Comparison of ENCODE assay signal across 14 cellular contexts in the genomic region with DNA sequence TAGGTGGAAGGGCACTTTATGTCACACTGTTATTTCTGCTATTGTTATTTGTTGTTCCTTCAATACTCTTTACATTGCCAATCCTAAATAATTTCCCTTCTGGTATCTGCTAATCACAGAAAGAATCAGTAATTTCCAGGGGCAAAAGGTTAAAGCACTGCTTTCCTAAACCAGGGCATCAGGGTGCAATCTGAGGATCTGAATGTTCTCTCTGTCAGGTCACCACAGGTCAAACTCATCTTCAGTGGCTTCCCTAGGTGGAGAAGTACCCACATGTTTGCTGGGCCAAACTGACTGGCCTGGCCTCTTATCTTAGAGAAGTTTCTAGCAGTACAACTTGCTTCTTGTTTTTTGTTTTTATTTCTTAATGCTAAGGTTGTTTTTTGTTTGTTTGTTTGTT.
A peak's percentile ranks its signal among the peaks of the same experiment; 100 is the strongest.
DNase-seq lines count a peak whose midpoint lies in the region; ATAC-seq and TF ChIP-seq lines count a peak whose summit lies in the region.
"Had no signal": no experiment of that assay in that cellular context is flagged by ENCODE, and none has a peak within 500 bp of the region (broad histone marks: within the 10 kb centered on the region; RNA-seq: fewer than 3 reads in every experiment).

No MANE protein-coding gene starts in this region.

- no peak for ATAC-seq in naive thymus-derived CD4-positive, alpha-beta T cell
- no peak for ATAC-seq in GM19351 (IDR thresholded peaks at IDR 0.05; ENCODE audit: unreplicated experiment)
- ATAC-seq: left lung had no signal

- no peaks in the 10 kb centered on the region for H3K27me3 Mint-ChIP-seq in activated naive CD4-positive, alpha-beta T cell treated with anti-CD3 and anti-CD28 coated beads, Interleukin-2, amount 50 U/mL, for 24 hours
- no peaks in the 10 kb centered on the region for H3K27me3 Mint-ChIP-seq in activated CD4-positive, alpha-beta memory T cell treated with anti-CD3 and anti-CD28 coated beads, Interleukin-2, amount 10 ng/mL, durations not matched to agents 7 days and 5 days
- peaks cover 0 to 2% (median 0%) of the 10 kb centered on the region in 5 donors for H3K27me3 Mint-ChIP-seq in naive thymus-derived CD4-positive, alpha-beta T cell

- no peaks in the 10 kb centered on the region for H3K9me3 ChIP-seq in naive thymus-derived CD4-positive, alpha-beta T cell (ENCODE audit: control insufficient read depth in 2 of 3, low read length in 3 of 3)
- H3K9me3 ChIP-seq: left lung, right atrium auricular region had no signal

- H3K4me1 Mint-ChIP-seq in activated naive CD4-positive, alpha-beta T cell treated with anti-CD3 and anti-CD28 coated beads, Interleukin-2, amount 50 U/mL, for 24 hours: peaks cover 60% of the 10 kb centered on the region
- peaks cover 27% of the 10 kb centered on the region for H3K4me1 Mint-ChIP-seq in activated CD4-positive, alpha-beta memory T cell treated with anti-CD3 and anti-CD28 coated beads, Interleukin-2, amount 10 ng/mL, durations not matched to agents 7 days and 5 days
- H3K4me1 Mint-ChIP-seq in naive thymus-derived CD4-positive, alpha-beta T cell: peaks cover 29 to 77% (median 67%) of the 10 kb centered on the region in 7 donors

- H3K27ac Mint-ChIP-seq in activated naive CD4-positive, alpha-beta T cell treated with anti-CD3 and anti-CD28 coated beads, Interleukin-2, amount 50 U/mL, for 24 hours: peak overlapping the region; percentile 86
- H3K27ac Mint-ChIP-seq in activated CD4-positive, alpha-beta memory T cell treated with anti-CD3 and anti-CD28 coated beads, Interleukin-2, amount 10 ng/mL, durations not matched to agents 7 days and 5 days: no peak overlapping the region
- peak overlapping the region; percentile 81 to 98 (median 92) for H3K27ac Mint-ChIP-seq in naive thymus-derived CD4-positive, alpha-beta T cell

- H3K36me3 ChIP-seq in naive thymus-derived CD4-positive, alpha-beta T cell (ENCODE audit: control insufficient read depth in 2 of 3, insufficient read depth in 3 of 3, low read length in 3 of 3): peaks cover 0 to 30% (median 5%) of the 10 kb centered on the region in 3 experiments
- H3K36me3 ChIP-seq in urinary bladder (ENCODE audit: insufficient read depth): no peaks in the 10 kb centered on the region
- H3K36me3 ChIP-seq in H7 (replicated peaks; ENCODE audit: control insufficient read depth, insufficient read depth, low read length): no peaks in the 10 kb centered on the region
- H3K36me3 ChIP-seq: brain microvascular endothelial cell, left lung, right atrium auricular region had no signal

- CTCF ChIA-PET in activated CD4-positive, alpha-beta memory T cell treated with anti-CD3 and anti-CD28 coated beads, Interleukin-2, amount 10 ng/mL, durations not matched to agents 7 days and 5 days (lab: Charles Lee): interaction anchor here (0.9 to 5.9 kb wide), 10 partner anchors 14 to 518 kb away, joined by 3 to 78 read pairs (median 5); no protein-coding TSS in a partner anchor
- CTCF ChIA-PET in naive thymus-derived CD4-positive, alpha-beta T cell (lab: Charles Lee): interaction anchor here (0.6 to 14.7 kb wide), 4 partner anchors 66 to 213 kb away, joined by 3 to 186 read pairs (median 6); no protein-coding TSS in a partner anchor

- H3K4me3 Mint-ChIP-seq in activated naive CD4-positive, alpha-beta T cell treated with anti-CD3 and anti-CD28 coated beads, Interleukin-2, amount 50 U/mL, for 24 hours: peak overlapping the region; percentile 78
- H3K4me3 Mint-ChIP-seq in activated CD4-positive, alpha-beta memory T cell treated with anti-CD3 and anti-CD28 coated beads, Interleukin-2, amount 10 ng/mL, durations not matched to agents 7 days and 5 days: peak overlapping the region; percentile 58
- peak overlapping the region; percentile 42 to 91 (median 80) for H3K4me3 Mint-ChIP-seq in naive thymus-derived CD4-positive, alpha-beta T cell

- peak overlapping the region; percentile 57 for H3K4me3 ChIP-seq in naive thymus-derived CD4-positive, alpha-beta T cell (ENCODE audit: low read length)
- H3K4me3 ChIP-seq in urinary bladder (ENCODE audit: low read depth, low read length) (no peak overlapping the region), H7 (ENCODE audit: insufficient read depth, low read depth, low read length) (no peak overlapping the region)
- H3K4me3 ChIP-seq: left lung, right atrium auricular region had no signal

- POLR2A ChIA-PET in activated CD4-positive, alpha-beta memory T cell treated with anti-CD3 and anti-CD28 coated beads, Interleukin-2, amount 10 ng/mL, durations not matched to agents 7 days and 5 days (lab: Charles Lee): interaction anchor here (0.7 to 2.8 kb wide), 6 partner anchors 12 to 120 kb away, joined by 3 to 10 read pairs (median 5); no protein-coding TSS in a partner anchor
- POLR2A ChIA-PET in naive thymus-derived CD4-positive, alpha-beta T cell (lab: Charles Lee): interaction anchor here (0.6 to 1.0 kb wide), 3 partner anchors 10 to 90 kb away, joined by 3 to 6 read pairs (median 4); no protein-coding TSS in a partner anchor

- intact Hi-C loops in naive thymus-derived CD4-positive, alpha-beta T cell (cut with micrococcal nuclease): loop anchor here in 1 of 2 donors (5.0 kb wide), 1 partner anchor 575 kb away; a partner anchor contains a TSS

- peaks cover 24 to 37% of the 10 kb centered on the region in 2 donors for H3K4me1 ChIP-seq in naive thymus-derived CD4-positive, alpha-beta T cell (ENCODE audit: control insufficient read depth in 2 of 2, insufficient read depth in 2 of 2, low read length in 2 of 2)
- H3K4me1 ChIP-seq in urinary bladder (ENCODE audit: insufficient read depth): no peaks in the 10 kb centered on the region

- DNase-seq in activated naive CD4-positive, alpha-beta T cell (lab: John Stamatoyannopoulos, UW): no peak
- DNase-seq in activated CD4-positive, alpha-beta memory T cell treated with anti-CD3 and anti-CD28 coated beads, Interleukin-2, amount 10 ng/mL, durations not matched to agents 7 days and 5 days: no peak
- DNase-seq in naive thymus-derived CD4-positive, alpha-beta T cell: no peak
- DNase-seq in GM10266 (ENCODE audit: extremely low spot score) (no peak), H7 (no peak)
- DNase-seq: activated CD4-positive, CD25-positive, alpha-beta regulatory T cell; brain microvascular endothelial cell; left lung; NCI-H187; NCI-H524 treated with DMSO at 0.1 percent for 48 hours had no signal

- no peak for TF ChIP-seq CTCF in GM10266 (IDR thresholded peaks at IDR 0.05; ENCODE audit: control insufficient read depth, insufficient read depth, low read depth, missing control alignments)

- no peaks in the 10 kb centered on the region for H3K27me3 ChIP-seq in naive thymus-derived CD4-positive, alpha-beta T cell (ENCODE audit: control insufficient read depth in 2 of 2, insufficient read depth in 2 of 2, low read length in 2 of 2)
- no peaks in the 10 kb centered on the region for H3K27me3 ChIP-seq in H7 (ENCODE audit: control insufficient read depth, insufficient read depth, low read length)
- H3K27me3 ChIP-seq: brain microvascular endothelial cell, left lung, right atrium auricular region had no signal

- H3K27ac ChIP-seq in naive thymus-derived CD4-positive, alpha-beta T cell (ENCODE audit: low read depth, low read length): peak overlapping the region; percentile 71
- peak overlapping the region; percentile 11 for H3K27ac ChIP-seq in urinary bladder (ENCODE audit: low read depth)
- H3K27ac ChIP-seq: brain microvascular endothelial cell, right atrium auricular region had no signal

- H3K36me3 Mint-ChIP-seq in activated naive CD4-positive, alpha-beta T cell treated with anti-CD3 and anti-CD28 coated beads, Interleukin-2, amount 50 U/mL, for 24 hours: peaks cover 12% of the 10 kb centered on the region
- H3K36me3 Mint-ChIP-seq in activated CD4-positive, alpha-beta memory T cell treated with anti-CD3 and anti-CD28 coated beads, Interleukin-2, amount 10 ng/mL, durations not matched to agents 7 days and 5 days (ENCODE audit: low read depth): peaks cover 7% of the 10 kb centered on the region
- H3K36me3 Mint-ChIP-seq in naive thymus-derived CD4-positive, alpha-beta T cell: peaks cover 7 to 19% (median 15%) of the 10 kb centered on the region in 5 donors

- H3K9me3 Mint-ChIP-seq in activated naive CD4-positive, alpha-beta T cell treated with anti-CD3 and anti-CD28 coated beads, Interleukin-2, amount 50 U/mL, for 24 hours: no peaks in the 10 kb centered on the region
- no peaks in the 10 kb centered on the region for H3K9me3 Mint-ChIP-seq in activated CD4-positive, alpha-beta memory T cell treated with anti-CD3 and anti-CD28 coated beads, Interleukin-2, amount 10 ng/mL, durations not matched to agents 7 days and 5 days
- H3K9me3 Mint-ChIP-seq in naive thymus-derived CD4-positive, alpha-beta T cell: no peaks in the 10 kb centered on the region
